1 cellular context compared by ENCODE assay signal in genomic region chr5:60687927-60688720, GRCh38.
TF ChIP-seq lines count a peak whose summit lies in the region.

No MANE protein-coding gene starts in this region.

TF ChIP-seq in K562, 482 proteins besides CTCF, POLR2A, EP300 and RAD21 (continued from another document):
- no peak for TF ChIP-seq ZNF518B (CRISPR knock-in tag; IDR thresholded peaks at IDR 0.05)
- TF ChIP-seq YY1 (IDR thresholded peaks at IDR 0.05; ENCODE audit: borderline replicate concordance in 1 of 3, control insufficient read depth in 1 of 3, extremely low read depth in 1 of 3, insufficient read depth in 3 of 3, insufficient read length in 1 of 3, insufficient replicate concordance in 2 of 3, low read depth in 1 of 3, low read length in 2 of 3) = peak in 1 of 3 experiments; percentile 83
- no peak for TF ChIP-seq ZNF280B (CRISPR knock-in tag; IDR thresholded peaks at IDR 0.05)
- TF ChIP-seq KDM5B (IDR thresholded peaks at IDR 0.05; ENCODE audit: insufficient replicate concordance, low read depth, low read length) = no peak
- no peak for TF ChIP-seq L3MBTL2 (IDR thresholded peaks at IDR 0.05)
- no peak for TF ChIP-seq RNF219 (CRISPR knock-in tag; IDR thresholded peaks at IDR 0.05)
- no peak for TF ChIP-seq SREBF1 (IDR thresholded peaks at IDR 0.05; ENCODE audit: borderline replicate concordance, low read depth, low read length)
- no peak for TF ChIP-seq MIER1 (IDR thresholded peaks at IDR 0.05; ENCODE audit: low read depth)
- TF ChIP-seq ARHGAP35 (IDR thresholded peaks at IDR 0.05; ENCODE audit: partially characterized antibody) = no peak
- TF ChIP-seq SUPT5H (IDR thresholded peaks at IDR 0.05) = no peak
- TF ChIP-seq ZNF668 (CRISPR knock-in tag; IDR thresholded peaks at IDR 0.05) = no peak
- TF ChIP-seq NFATC3 (IDR thresholded peaks at IDR 0.05) = no peak
- TF ChIP-seq DACH1 (IDR thresholded peaks at IDR 0.05; ENCODE audit: partially characterized antibody) = peak; percentile 47
- TF ChIP-seq GATA2 (CRISPR knock-in tag; IDR thresholded peaks at IDR 0.05) = no peak
- no peak for TF ChIP-seq MAFK (IDR thresholded peaks at IDR 0.05; ENCODE audit: low read length)
- TF ChIP-seq ZNF699 (CRISPR knock-in tag; IDR thresholded peaks at IDR 0.05; ENCODE audit: insufficient replicate concordance) = no peak
- TF ChIP-seq ZNF311 (CRISPR knock-in tag; IDR thresholded peaks at IDR 0.05) = no peak
- TF ChIP-seq BCL6 (CRISPR knock-in tag; IDR thresholded peaks at IDR 0.05) = no peak
- TF ChIP-seq TCF15 (CRISPR knock-in tag; IDR thresholded peaks at IDR 0.05) = no peak
- TF ChIP-seq ZSCAN29 (IDR thresholded peaks at IDR 0.05) = no peak
- no peak for TF ChIP-seq CBFA2T2 (conservative IDR thresholded peaks at IDR 0.05)
- no peak for TF ChIP-seq PBX2 (CRISPR knock-in tag; IDR thresholded peaks at IDR 0.05; ENCODE audit: low read depth)
- TF ChIP-seq PBX2 (tag; conservative IDR thresholded peaks at IDR 0.05; ENCODE audit: low read depth) = peak; percentile 30; the same call in 1 of the 2 replicates
- TF ChIP-seq ZNF830 (CRISPR knock-in tag; IDR thresholded peaks at IDR 0.05) = no peak
- TF ChIP-seq PPARD (CRISPR knock-in tag; IDR thresholded peaks at IDR 0.05) = no peak
- no peak for TF ChIP-seq HNRNPUL1 (IDR thresholded peaks at IDR 0.05; ENCODE audit: low read length)
- no peak for TF ChIP-seq ZNF41 (CRISPR knock-in tag; conservative IDR thresholded peaks at IDR 0.05)
- no peak for TF ChIP-seq ZNF561 (CRISPR knock-in tag; conservative IDR thresholded peaks at IDR 0.05)
- no peak for TF ChIP-seq CBFA2T3 (IDR thresholded peaks at IDR 0.05)
- no peak for TF ChIP-seq HNRNPLL (IDR thresholded peaks at IDR 0.05; ENCODE audit: low read depth, low read length, poor library complexity, severe bottlenecking)
- no peak for TF ChIP-seq DMBX1 (CRISPR knock-in tag; IDR thresholded peaks at IDR 0.05; ENCODE audit: borderline replicate concordance)
- TF ChIP-seq BRD9 (IDR thresholded peaks at IDR 0.05; ENCODE audit: low read depth, partially characterized antibody) = no peak
- TF ChIP-seq ATF1 (CRISPR knock-in tag; IDR thresholded peaks at IDR 0.05) = no peak
- TF ChIP-seq ATF1 (tag; IDR thresholded peaks at IDR 0.05) = peak; percentile 43; the same call in 1 of the 2 replicates
- no peak for TF ChIP-seq TAF1 (IDR thresholded peaks at IDR 0.05; ENCODE audit: control insufficient read depth, extremely low read depth, insufficient read depth, low read length, severe bottlenecking)
- TF ChIP-seq ZC3H4 (CRISPR knock-in tag; IDR thresholded peaks at IDR 0.05; ENCODE audit: borderline replicate concordance) = no peak
TF ChIP-seq in K562: peak in this region for 25.
